19 cellular contexts compared by ENCODE assay signal in the genomic region with DNA sequence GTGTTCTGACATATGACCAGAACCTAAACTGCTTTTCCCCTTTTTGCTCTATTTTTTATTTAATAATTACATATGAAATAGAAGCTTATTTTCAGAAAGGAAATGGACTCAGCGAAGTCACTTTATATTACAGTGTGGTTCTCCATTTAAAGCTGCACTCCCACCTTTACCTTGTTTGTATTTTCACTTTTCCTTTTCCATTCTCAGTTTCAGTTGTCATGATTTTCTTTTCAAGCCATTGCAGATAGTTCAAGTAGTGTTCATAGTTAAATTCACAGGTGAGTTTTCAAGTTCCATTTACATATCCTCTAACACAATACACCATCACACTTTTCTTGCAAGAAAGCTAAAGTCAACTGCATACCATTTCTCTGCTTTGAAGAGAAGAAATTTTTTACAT.
DNase-seq lines count a peak whose midpoint lies in the region; ATAC-seq and TF ChIP-seq lines count a peak whose summit lies in the region.
"Had no signal": no experiment of that assay in that cellular context is flagged by ENCODE, and none has a peak within 500 bp of the region (broad histone marks: within the 10 kb centered on the region; RNA-seq: fewer than 3 reads in every experiment).

No MANE protein-coding gene starts in this region.

- no peak overlapping the region for H3K4me3 ChIP-seq in Caco-2 (ENCODE audit: low read depth, low read length)
- H3K4me3 ChIP-seq: heart left ventricle, Peyer's patch had no signal

- H3K9me3 Mint-ChIP-seq in Caco-2 (ENCODE audit: unreplicated experiment): no peaks in the 10 kb centered on the region
- H3K9me3 Mint-ChIP-seq in T-helper 2 cell treated with Interferon-gamma antibody and Interleukin-4, amounts not matched to agents 5 μg/mL and 100 μg/mL, for 36 hours: no peaks in the 10 kb centered on the region
- H3K9me3 Mint-ChIP-seq: activated naive CD4-positive, alpha-beta T cell treated with anti-CD3 and anti-CD28 coated beads for 36 hours; CD14-positive monocyte; nephron progenitor cell had no signal

- intact Hi-C loops in Caco-2 (cut with micrococcal nuclease; ENCODE audit: unreplicated experiment): no loop called here

- no peak for TF ChIP-seq CTCF in Caco-2 (IDR thresholded peaks at IDR 0.05; ENCODE audit: insufficient read depth in 1 of 2, low read depth in 1 of 2, low read length in 1 of 2, severe bottlenecking in 1 of 2, unreplicated experiment in 1 of 2)

- H3K4me1 Mint-ChIP-seq in Caco-2 (ENCODE audit: low read depth, unreplicated experiment): peaks cover 5% of the 10 kb centered on the region
- no peaks in the 10 kb centered on the region for H3K4me1 Mint-ChIP-seq in T-helper 2 cell treated with Interferon-gamma antibody and Interleukin-4, amounts not matched to agents 5 μg/mL and 100 μg/mL, for 36 hours (ENCODE audit: low read depth)
- H3K4me1 Mint-ChIP-seq: CD14-positive monocyte, nephron progenitor cell had no signal

- H3K36me3 Mint-ChIP-seq in Caco-2 (ENCODE audit: insufficient read depth, unreplicated experiment): no peaks in the 10 kb centered on the region
- no peaks in the 10 kb centered on the region for H3K36me3 Mint-ChIP-seq in T-helper 2 cell treated with Interferon-gamma antibody and Interleukin-4, amounts not matched to agents 5 μg/mL and 100 μg/mL, for 36 hours (ENCODE audit: low read depth)
- H3K36me3 Mint-ChIP-seq: CD14-positive monocyte had no signal

- H3K4me1 ChIP-seq in Caco-2: no peaks in the 10 kb centered on the region
- H3K4me1 ChIP-seq: heart left ventricle, Peyer's patch had no signal

- CTCF ChIA-PET in Caco-2 (lab: Charles Lee): no interaction called here

- ATAC-seq in GM18499 (IDR thresholded peaks at IDR 0.05; ENCODE audit: insufficient read depth, unreplicated experiment) (peak; percentile 86), GM19452 (IDR thresholded peaks at IDR 0.05; ENCODE audit: unreplicated experiment) (peak; percentile 85), HG02588 (IDR thresholded peaks at IDR 0.05; ENCODE audit: unreplicated experiment) (peak; percentile 49), HG03159 (IDR thresholded peaks at IDR 0.05; ENCODE audit: unreplicated experiment) (peak; percentile 92)
- ATAC-seq in stimulated activated naive CD8-positive, alpha-beta T cell treated with anti-CD3 and anti-CD28 coated beads, Interleukin-15, Interleukin-2, amounts not matched to agents 100 U/mL and 50 U/mL, for 24 hours: no peak
- ATAC-seq: esophagus mucosa, heart left ventricle had no signal

- no TSS peak for BruUV-seq in Caco-2 (replicated peaks; lab: Mats Ljungman, UMichigan)

- DNase-seq in Caco-2: no peak
- DNase-seq in CD1c-positive myeloid dendritic cell (ENCODE audit: extremely low spot score): no peak
- no peak for DNase-seq in T-helper 2 cell treated with Interferon-gamma antibody and Interleukin-4, amounts not matched to agents 5 μg/mL and 100 μg/mL, for 36 hours (ENCODE audit: low spot score)
- DNase-seq in stimulated activated naive CD8-positive, alpha-beta T cell treated with anti-CD3 and anti-CD28 coated beads, Interleukin-15, Interleukin-2, amounts not matched to agents 100 U/mL and 50 U/mL, for 24 hours: no peak
- DNase-seq: activated CD4-positive, CD25-positive, alpha-beta regulatory T cell treated with anti-CD3 and anti-CD28 coated beads, Interleukin-2, amount 50 U/mL, for 72 hours; activated CD8-positive, alpha-beta memory T cell treated with anti-CD3 and anti-CD28 coated beads, Interleukin-2, amount 50 U/mL, for 48 hours; activated naive CD4-positive, alpha-beta T cell treated with anti-CD3 and anti-CD28 coated beads for 36 hours; heart left ventricle; mesenchymal stem cell; NCI-H2081 treated with DMSO at 0.1 percent for 48 hours; NCI-H748 treated with DMSO at 0.1 percent for 48 hours; nephron progenitor cell; Peyer's patch had no signal

- H3K4me3 Mint-ChIP-seq in Caco-2 (ENCODE audit: unreplicated experiment): no peak overlapping the region
- no peak overlapping the region for H3K4me3 Mint-ChIP-seq in T-helper 2 cell treated with Interferon-gamma antibody and Interleukin-4, amounts not matched to agents 5 μg/mL and 100 μg/mL, for 36 hours
- H3K4me3 Mint-ChIP-seq: activated naive CD4-positive, alpha-beta T cell treated with anti-CD3 and anti-CD28 coated beads for 36 hours; CD14-positive monocyte; nephron progenitor cell had no signal

- no peaks in the 10 kb centered on the region for H3K9me3 ChIP-seq in Caco-2
- H3K9me3 ChIP-seq: heart left ventricle, Peyer's patch had no signal

- H3K27ac Mint-ChIP-seq in Caco-2 (ENCODE audit: unreplicated experiment): no peak overlapping the region
- no peak overlapping the region for H3K27ac Mint-ChIP-seq in T-helper 2 cell treated with Interferon-gamma antibody and Interleukin-4, amounts not matched to agents 5 μg/mL and 100 μg/mL, for 36 hours
- H3K27ac Mint-ChIP-seq: activated naive CD4-positive, alpha-beta T cell treated with anti-CD3 and anti-CD28 coated beads for 36 hours; CD14-positive monocyte; nephron progenitor cell had no signal

- no peaks in the 10 kb centered on the region for H3K36me3 ChIP-seq in Caco-2 (ENCODE audit: control insufficient read depth, insufficient read depth, low read length)
- H3K36me3 ChIP-seq: heart left ventricle, Peyer's patch had no signal

- POLR2A ChIA-PET in Caco-2 (lab: Charles Lee): no interaction called here

- H3K27me3 Mint-ChIP-seq in Caco-2 (ENCODE audit: insufficient read depth, unreplicated experiment): no peaks in the 10 kb centered on the region
- no peaks in the 10 kb centered on the region for H3K27me3 Mint-ChIP-seq in T-helper 2 cell treated with Interferon-gamma antibody and Interleukin-4, amounts not matched to agents 5 μg/mL and 100 μg/mL, for 36 hours (ENCODE audit: low read depth)

- H3K27me3 ChIP-seq in Caco-2 (replicated peaks; ENCODE audit: control insufficient read depth, insufficient read depth, low read length): no peaks in the 10 kb centered on the region
- H3K27me3 ChIP-seq: heart left ventricle, Peyer's patch had no signal
